ENCODE assay signal across 8 cellular contexts in genomic region chr6:127302728-127303675, GRCh38. TPM values are rescaled to one million over a fixed set of nuclear protein-coding genes. Genes with fewer than 3 reads are reported as not detected.
DNase-seq lines count a peak whose midpoint lies in the region; ATAC-seq and TF ChIP-seq lines count a peak whose summit lies in the region.

No MANE protein-coding gene starts in this region.

- H3K4me3 Mint-ChIP-seq in activated CD4-positive, alpha-beta memory T cell treated with anti-CD3 and anti-CD28 coated beads for 36 hours = no peak overlapping the region
- no peak overlapping the region for H3K4me3 Mint-ChIP-seq in osteocyte (ENCODE audit: unreplicated experiment)

- H3K36me3 Mint-ChIP-seq in activated CD4-positive, alpha-beta memory T cell treated with anti-CD3 and anti-CD28 coated beads for 36 hours = peaks cover 16% of the 10 kb centered on the region
- peaks cover 26% of the 10 kb centered on the region for H3K36me3 Mint-ChIP-seq in osteocyte (ENCODE audit: unreplicated experiment)

- peaks cover 32% of the 10 kb centered on the region for H3K4me1 Mint-ChIP-seq in activated CD4-positive, alpha-beta memory T cell treated with anti-CD3 and anti-CD28 coated beads for 36 hours (ENCODE audit: low read depth)
- peaks cover 23% of the 10 kb centered on the region for H3K4me1 Mint-ChIP-seq in osteocyte (ENCODE audit: unreplicated experiment)

- H3K4me1 ChIP-seq in fibroblast of lung (ENCODE audit: control insufficient read depth, extremely low read depth, insufficient read depth, low read length) = peaks cover 5% of the 10 kb centered on the region

- CTCF ChIA-PET in activated CD4-positive, alpha-beta memory T cell treated with anti-CD3 and anti-CD28 coated beads for 36 hours (lab: Charles Lee) = interaction anchor here (0.5 to 3.5 kb wide), 24 partner anchors 9 to 778 kb away, joined by 3 to 35 read pairs (median 4); partner anchors contain the start of gene RNF146

- no peaks in the 10 kb centered on the region for H3K27me3 ChIP-seq in fibroblast of lung (ENCODE audit: control insufficient read depth, insufficient read depth, low read length)

- no peaks in the 10 kb centered on the region for H3K27me3 Mint-ChIP-seq in activated CD4-positive, alpha-beta memory T cell treated with anti-CD3 and anti-CD28 coated beads for 36 hours
- H3K27me3 Mint-ChIP-seq in osteocyte (ENCODE audit: unreplicated experiment) = no peaks in the 10 kb centered on the region

- H3K36me3 ChIP-seq in fibroblast of lung (ENCODE audit: control insufficient read depth, insufficient read depth, low read length) = no peaks in the 10 kb centered on the region

- no peaks in the 10 kb centered on the region for H3K79me2 ChIP-seq in fibroblast of lung (ENCODE audit: control insufficient read depth, insufficient read depth, low read length)

- intact Hi-C loops in activated CD4-positive, alpha-beta memory T cell treated with anti-CD3 and anti-CD28 coated beads for 36 hours (cut with micrococcal nuclease) = loop anchor here (1.0 to 2.0 kb wide), 4 partner anchors 40 to 236 kb away; partner anchors contain the start of gene ECHDC1

- H3K4me3 ChIP-seq in GM12875 (ENCODE audit: low read depth, low read length) (no peak overlapping the region), fibroblast of lung (replicated peaks in 1 of 4; ENCODE audit: control extremely low read depth in 1 of 4, insufficient read depth in 1 of 4, low read depth in 3 of 4, low read length in 4 of 4) (no peak overlapping the region)

- TF ChIP-seq CTCF in GM12875 (IDR thresholded peaks at IDR 0.05; ENCODE audit: borderline replicate concordance, insufficient read depth, low read depth, low read length) (peak; percentile 41; the same call in 1 of the 2 replicates), fibroblast of lung (conservative IDR thresholded peaks at IDR 0.05 in 1 of 2, IDR thresholded peaks at IDR 0.05 in 1 of 2; ENCODE audit: low read depth in 1 of 2, low read length in 2 of 2) (peak; percentile 44 to 74), osteocyte (IDR thresholded peaks at IDR 0.05) (peak; percentile 81)

- H3K4me2 ChIP-seq in fibroblast of lung (ENCODE audit: extremely low read depth, insufficient read depth, low read length) = no peak overlapping the region

- peak; percentile 58 for DNase-seq in AG08395 (ENCODE audit: low spot score)
- peak; percentile 50 for DNase-seq in NCI-H2196 (lab: John Stamatoyannopoulos, UW; ENCODE audit: unreplicated experiment)
- DNase-seq in activated CD4-positive, alpha-beta memory T cell treated with anti-CD3 and anti-CD28 coated beads for 36 hours = peak; percentile 41
- peak; percentile 33 to 65 for DNase-seq in fibroblast of lung (ENCODE audit: low read depth in 2 of 2)
- no peak for DNase-seq in osteocyte (ENCODE audit: extremely low spot score, unreplicated experiment)
- DNase-seq in 8988T = no peak

- no peak overlapping the region for H2AFZ ChIP-seq in fibroblast of lung (ENCODE audit: low read length)

- no peak overlapping the region for H3K27ac ChIP-seq in fibroblast of lung (ENCODE audit: insufficient read depth, low read length)

- no peaks in the 10 kb centered on the region for H4K20me1 ChIP-seq in fibroblast of lung (ENCODE audit: control insufficient read depth, extremely low read depth, insufficient read depth, low read length)

- H3K9me3 ChIP-seq in fibroblast of lung (ENCODE audit: control insufficient read depth, insufficient read depth, low read depth, low read length) = no peaks in the 10 kb centered on the region

- POLR2A ChIA-PET in activated CD4-positive, alpha-beta memory T cell treated with anti-CD3 and anti-CD28 coated beads for 36 hours (lab: Charles Lee) = no interaction called here

- ATAC-seq in HG02885 (IDR thresholded peaks at IDR 0.05; ENCODE audit: poor library complexity, unreplicated experiment) = peak; percentile 79

- H3K9ac ChIP-seq in fibroblast of lung (ENCODE audit: insufficient read depth, low read length) = no peak overlapping the region

- H3K27ac Mint-ChIP-seq in activated CD4-positive, alpha-beta memory T cell treated with anti-CD3 and anti-CD28 coated beads for 36 hours = peak overlapping the region; percentile 15
- no peak overlapping the region for H3K27ac Mint-ChIP-seq in osteocyte (ENCODE audit: unreplicated experiment)

- H3K9me3 Mint-ChIP-seq in activated CD4-positive, alpha-beta memory T cell treated with anti-CD3 and anti-CD28 coated beads for 36 hours = peaks cover 2% of the 10 kb centered on the region
- H3K9me3 Mint-ChIP-seq in osteocyte (ENCODE audit: unreplicated experiment) = peaks cover 19% of the 10 kb centered on the region

RNA-seq across cellular contexts. Expression of gene RNF146, which starts 36.3 kb away (rescaled TPM):
- total RNA-seq in activated CD4-positive, alpha-beta memory T cell treated with anti-CD3 and anti-CD28 coated beads for 36 hours = 10 to 100 TPM; 15.4 to 20.3 TPM
- total RNA-seq in fibroblast of lung (59.9 and 61.9 TPM in 2 replicates), osteocyte (53.9 and 58.4 TPM in 2 replicates)
- 34.6 and 50.9 TPM in 2 replicates for polyA plus RNA-seq in fibroblast of lung
- polyA plus RNA-seq in fibroblast of lung (2012) = 23.1 and 32.1 TPM in 2 replicates
- 6.4 and 7.7 TPM in 2 replicates for polyA minus RNA-seq in fibroblast of lung (ENCODE audit: low replicate concordance)

RNA-seq across cellular contexts. Expression of gene ECHDC1, which starts 40.4 kb away (rescaled TPM):
- 10 to 100 TPM; 42.9 to 43.7 TPM for total RNA-seq in activated CD4-positive, alpha-beta memory T cell treated with anti-CD3 and anti-CD28 coated beads for 36 hours
- total RNA-seq in fibroblast of lung = 47.0 and 51.7 TPM in 2 replicates
- 64.4 and 65.2 TPM in 2 replicates for polyA plus RNA-seq in fibroblast of lung
- 48.2 and 63.7 TPM in 2 replicates for polyA plus RNA-seq in fibroblast of lung (2012)
- 0.98 and 5.4 TPM in 2 replicates for polyA minus RNA-seq in fibroblast of lung (ENCODE audit: low replicate concordance)
- 45.0 and 47.2 TPM in 2 replicates for total RNA-seq in osteocyte

Comparison
In these comparisons a context has a peak if more than half of its experiments do, and no peak if none do; other contexts are left out.
1. DNase-seq: peak in AG08395 (single experiment), NCI-H2196 (single experiment), activated CD4-positive, alpha-beta memory T cell treated with anti-CD3 and anti-CD28 coated beads for 36 hours (single experiment) and fibroblast of lung (2 of 2); none in osteocyte (single experiment) and 8988T (single experiment).
2. Peak in every context shown above with its lines, with median percentiles within 50 percentile points of each other: CTCF ChIP-seq.